Comparison of ENCODE assay signal across 1 cellular context in the genomic region with DNA sequence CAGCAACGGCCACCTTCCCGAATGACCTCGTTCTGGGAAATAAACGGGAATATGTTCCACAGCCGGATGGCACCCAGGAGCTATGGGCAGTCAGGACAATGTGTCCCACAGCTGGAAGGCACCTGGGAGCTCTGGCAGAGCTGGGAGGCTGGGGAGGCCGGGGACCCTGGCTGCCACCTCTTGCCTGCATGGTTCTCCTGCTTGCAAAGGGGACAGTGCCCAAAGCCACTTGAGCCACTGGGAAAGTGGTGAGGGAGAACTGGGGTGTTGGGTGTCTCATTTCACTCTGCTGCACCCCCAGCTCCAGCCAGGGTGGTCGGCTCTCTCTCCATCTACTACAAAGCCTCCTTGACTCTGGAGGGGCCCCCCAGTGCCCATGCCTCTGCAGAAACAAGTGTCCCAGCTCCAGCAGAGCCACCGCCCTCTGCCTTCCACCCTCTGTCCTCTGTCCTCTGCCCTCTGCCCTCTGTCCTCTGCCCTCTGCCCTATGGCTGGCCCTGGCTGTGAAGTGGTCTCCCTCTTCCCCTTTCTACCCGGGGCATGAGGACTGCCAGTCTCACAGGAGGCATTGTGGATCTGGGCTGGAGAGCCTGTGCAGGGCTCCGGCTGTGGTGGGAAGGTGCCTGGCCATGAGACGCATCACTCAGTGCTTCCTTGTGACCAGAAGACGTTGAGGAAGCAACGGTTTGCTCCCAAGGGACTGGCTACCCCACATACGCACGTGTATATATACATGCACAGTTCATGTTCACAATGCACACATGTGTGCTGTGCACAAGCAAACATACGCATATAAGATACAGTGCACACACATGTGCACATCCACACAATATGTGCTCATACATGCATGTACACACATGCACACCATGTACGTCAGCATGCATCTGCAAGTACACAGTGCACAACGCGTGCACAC.
TF ChIP-seq lines count a peak whose summit lies in the region.

No MANE protein-coding gene starts in this region.

TF ChIP-seq in A549, 52 proteins besides CTCF, POLR2A, EP300 and RAD21 (continued from another document):
- TF ChIP-seq, protein P1, sequence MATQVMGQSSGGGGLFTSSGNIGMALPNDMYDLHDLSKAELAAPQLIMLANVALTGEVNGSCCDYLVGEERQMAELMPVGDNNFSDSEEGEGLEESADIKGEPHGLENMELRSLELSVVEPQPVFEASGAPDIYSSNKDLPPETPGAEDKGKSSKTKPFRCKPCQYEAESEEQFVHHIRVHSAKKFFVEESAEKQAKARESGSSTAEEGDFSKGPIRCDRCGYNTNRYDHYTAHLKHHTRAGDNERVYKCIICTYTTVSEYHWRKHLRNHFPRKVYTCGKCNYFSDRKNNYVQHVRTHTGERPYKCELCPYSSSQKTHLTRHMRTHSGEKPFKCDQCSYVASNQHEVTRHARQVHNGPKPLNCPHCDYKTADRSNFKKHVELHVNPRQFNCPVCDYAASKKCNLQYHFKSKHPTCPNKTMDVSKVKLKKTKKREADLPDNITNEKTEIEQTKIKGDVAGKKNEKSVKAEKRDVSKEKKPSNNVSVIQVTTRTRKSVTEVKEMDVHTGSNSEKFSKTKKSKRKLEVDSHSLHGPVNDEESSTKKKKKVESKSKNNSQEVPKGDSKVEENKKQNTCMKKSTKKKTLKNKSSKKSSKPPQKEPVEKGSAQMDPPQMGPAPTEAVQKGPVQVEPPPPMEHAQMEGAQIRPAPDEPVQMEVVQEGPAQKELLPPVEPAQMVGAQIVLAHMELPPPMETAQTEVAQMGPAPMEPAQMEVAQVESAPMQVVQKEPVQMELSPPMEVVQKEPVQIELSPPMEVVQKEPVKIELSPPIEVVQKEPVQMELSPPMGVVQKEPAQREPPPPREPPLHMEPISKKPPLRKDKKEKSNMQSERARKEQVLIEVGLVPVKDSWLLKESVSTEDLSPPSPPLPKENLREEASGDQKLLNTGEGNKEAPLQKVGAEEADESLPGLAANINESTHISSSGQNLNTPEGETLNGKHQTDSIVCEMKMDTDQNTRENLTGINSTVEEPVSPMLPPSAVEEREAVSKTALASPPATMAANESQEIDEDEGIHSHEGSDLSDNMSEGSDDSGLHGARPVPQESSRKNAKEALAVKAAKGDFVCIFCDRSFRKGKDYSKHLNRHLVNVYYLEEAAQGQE (IDR thresholded peaks at IDR 0.05) = no peak
- TF ChIP-seq HES2 (IDR thresholded peaks at IDR 0.05) (no peak), MAZ (IDR thresholded peaks at IDR 0.05; ENCODE audit: borderline replicate concordance, low read depth, low read length) (no peak), NR3C1 (IDR thresholded peaks at IDR 0.05) (no peak), ZFP36 (IDR thresholded peaks at IDR 0.05; ENCODE audit: borderline replicate concordance, partially characterized antibody) (no peak), CBX8 (IDR thresholded peaks at IDR 0.05) (no peak), ATOH8 (CRISPR knock-in tag; IDR thresholded peaks at IDR 0.05; ENCODE audit: low read depth) (no peak), CHD4 (IDR thresholded peaks at IDR 0.05; ENCODE audit: borderline replicate concordance) (no peak), SREBF2 (IDR thresholded peaks at IDR 0.05) (no peak), HMGXB4 (CRISPR knock-in tag; IDR thresholded peaks at IDR 0.05; ENCODE audit: borderline replicate concordance) (no peak), HOXA7 (CRISPR knock-in tag; IDR thresholded peaks at IDR 0.05) (no peak), USF2 (IDR thresholded peaks at IDR 0.05) (no peak), POLR2AphosphoS2 (conservative IDR thresholded peaks at IDR 0.05; ENCODE audit: low read length) (no peak), SMC3 (IDR thresholded peaks at IDR 0.05) (no peak), RFX5 (IDR thresholded peaks at IDR 0.05) (no peak), FOSB (CRISPR knock-in tag; IDR thresholded peaks at IDR 0.05) (no peak)
- TF ChIP-seq, protein P2, sequence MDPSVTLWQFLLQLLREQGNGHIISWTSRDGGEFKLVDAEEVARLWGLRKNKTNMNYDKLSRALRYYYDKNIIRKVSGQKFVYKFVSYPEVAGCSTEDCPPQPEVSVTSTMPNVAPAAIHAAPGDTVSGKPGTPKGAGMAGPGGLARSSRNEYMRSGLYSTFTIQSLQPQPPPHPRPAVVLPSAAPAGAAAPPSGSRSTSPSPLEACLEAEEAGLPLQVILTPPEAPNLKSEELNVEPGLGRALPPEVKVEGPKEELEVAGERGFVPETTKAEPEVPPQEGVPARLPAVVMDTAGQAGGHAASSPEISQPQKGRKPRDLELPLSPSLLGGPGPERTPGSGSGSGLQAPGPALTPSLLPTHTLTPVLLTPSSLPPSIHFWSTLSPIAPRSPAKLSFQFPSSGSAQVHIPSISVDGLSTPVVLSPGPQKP (IDR thresholded peaks at IDR 0.05; ENCODE audit: low read depth, low read length) = no peak
- TF ChIP-seq, protein P3, sequence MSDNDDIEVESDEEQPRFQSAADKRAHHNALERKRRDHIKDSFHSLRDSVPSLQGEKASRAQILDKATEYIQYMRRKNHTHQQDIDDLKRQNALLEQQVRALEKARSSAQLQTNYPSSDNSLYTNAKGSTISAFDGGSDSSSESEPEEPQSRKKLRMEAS (IDR thresholded peaks at IDR 0.05) = no peak
